9 cellular contexts compared by ENCODE assay signal in genomic region chr22:37228106-37229011, GRCh38. TPM values are rescaled to one million over a fixed set of nuclear protein-coding genes. Genes with fewer than 3 reads are reported as not detected.
DNase-seq lines count a peak whose midpoint lies in the region; ATAC-seq and TF ChIP-seq lines count a peak whose summit lies in the region.
"Had no signal": no experiment of that assay in that cellular context is flagged by ENCODE, and none has a peak within 500 bp of the region (broad histone marks: within the 10 kb centered on the region; RNA-seq: fewer than 3 reads in every experiment).

No MANE protein-coding gene starts in this region.

- CTCF ChIA-PET in T-cell (lab: Charles Lee) = interaction anchor here (1.2 to 5.5 kb wide), 2 partner anchors 15 to 16 kb away, joined by 3 to 26 read pairs; partner anchors contain the start of gene RAC2 (in 1 of the 2)

- H3K27ac Mint-ChIP-seq in T-cell = peak overlapping the region; percentile 97 to 99
- H3K27ac Mint-ChIP-seq in natural killer cell = peak overlapping the region; percentile 93 to 98

- intact Hi-C loops in natural killer cell (cut with micrococcal nuclease) = loop anchor here (2.0 to 5.0 kb wide), 2 partner anchors 30 to 34 kb away; no protein-coding TSS in a partner anchor

- POLR2A ChIA-PET in T-cell (lab: Charles Lee) = no interaction called here

- H3K9me3 Mint-ChIP-seq in T-cell (no peaks in the 10 kb centered on the region), natural killer cell (no peaks in the 10 kb centered on the region)

- ATAC-seq in T-cell (replicated peaks in 1 of 4) (peak in 3 of 4 experiments; percentile 8 to 41 (median 36)), natural killer cell (peak in 1 of 3 donors; percentile 9), HG02981 (IDR thresholded peaks at IDR 0.05; ENCODE audit: unreplicated experiment) (no peak), HG02642 (IDR thresholded peaks at IDR 0.05; ENCODE audit: poor library complexity, unreplicated experiment) (no peak)

- in situ Hi-C loops in brain microvascular endothelial cell (cut with HindIII; ENCODE audit: low pct_ligation_motif_present, low sequenced_read_pairs) (no loop called here), GM13977 (cut with MboI; ENCODE audit: low pct_unique_long_range_greater_than_20kb, low sequenced_read_pairs, unreplicated experiment) (no loop called here)

- peaks cover 87 to 92% (median 89%) of the 10 kb centered on the region in 3 donors for H3K4me1 Mint-ChIP-seq in T-cell
- peaks cover 82 to 90% of the 10 kb centered on the region in 2 donors for H3K4me1 Mint-ChIP-seq in natural killer cell

- DNase-seq in Daoy (ENCODE audit: low read depth) = peak; percentile 60
- peak in 9 of 34 experiments; percentile 30 to 65 (median 41) for DNase-seq in T-cell
- DNase-seq in brain microvascular endothelial cell = no peak
- peak; percentile 36 for DNase-seq in natural killer cell
- no peak for DNase-seq in GM13977 (ENCODE audit: low spot score)
- DNase-seq in midbrain (lab: John Stamatoyannopoulos, UW) = no peak
- DNase-seq: NCI-H345 had no signal

- TF ChIP-seq CTCF in brain microvascular endothelial cell (IDR thresholded peaks at IDR 0.05; ENCODE audit: low read depth, low read length, missing control alignments) (no peak), natural killer cell (IDR thresholded peaks at IDR 0.05) (no peak), GM13977 (IDR thresholded peaks at IDR 0.05; ENCODE audit: extremely low read depth, insufficient read depth, missing control alignments) (no peak)

- H3K4me3 ChIP-seq in brain microvascular endothelial cell (ENCODE audit: low read depth, low read length) = no peak overlapping the region

- H3K4me3 Mint-ChIP-seq in T-cell (peak overlapping the region; percentile 28 to 97 (median 43)), natural killer cell (peak overlapping the region; percentile 81)

- H3K27me3 ChIP-seq in brain microvascular endothelial cell (replicated peaks) = no peaks in the 10 kb centered on the region

- peak overlapping the region; percentile 9 for H3K27ac ChIP-seq in brain microvascular endothelial cell

- peaks cover 24% of the 10 kb centered on the region for H3K36me3 ChIP-seq in brain microvascular endothelial cell (replicated peaks)

- H3K27me3 Mint-ChIP-seq in T-cell = no peaks in the 10 kb centered on the region
- H3K27me3 Mint-ChIP-seq in natural killer cell (ENCODE audit: low read depth in 2 of 2) = no peaks in the 10 kb centered on the region

- peaks cover 46% of the 10 kb centered on the region for H3K36me3 Mint-ChIP-seq in T-cell
- peaks cover 20% of the 10 kb centered on the region for H3K36me3 Mint-ChIP-seq in natural killer cell

RNA-seq across cellular contexts. Expression of gene RAC2, which starts 15.7 kb away (rescaled TPM):
- 40.5 and 59.0 TPM in 2 replicates for total RNA-seq in Daoy (2014; rRNA removed; shearing (Covaris generic))
- total RNA-seq in T-cell = 100 to 1,000 TPM; 353 to 413 (median 385) TPM
- total RNA-seq in natural killer cell = 100 to 1,000 TPM; 647 to 744 (median 741) TPM

RNA-seq across cellular contexts. Expression of gene SSTR3, which starts 16.1 kb away (rescaled TPM):
- total RNA-seq in Daoy (2014; rRNA removed; shearing (Covaris generic)) = not detected in 2 replicates
- 1 to 10 TPM; 4.6 to 8.7 (median 5.3) TPM for total RNA-seq in T-cell
- total RNA-seq in natural killer cell = under 1 TPM; 0.20 to 0.64 (median 0.23) TPM

RNA-seq across cellular contexts. Expression of gene C1QTNF6, which starts 40.3 kb away (rescaled TPM):
- 0.30 and 0.34 TPM in 2 replicates for total RNA-seq in Daoy (2014; rRNA removed; shearing (Covaris generic))
- 10 to 100 TPM in 4 of 5 donors, 1 to 10 TPM in 1; 9.0 to 26.4 (median 22.0) TPM for total RNA-seq in T-cell
- total RNA-seq in natural killer cell = 10 to 100 TPM in 1 of 3 donors, 1 to 10 TPM in 2; 6.0 to 10.3 (median 6.7) TPM

RNA-seq across cellular contexts. Expression of gene CYTH4, which starts 53.9 kb away (rescaled TPM):
- 1.7 and 8.2 TPM in 2 replicates for total RNA-seq in Daoy (2014; rRNA removed; shearing (Covaris generic))
- total RNA-seq in T-cell (100 to 1,000 TPM; 146 to 181 (median 151) TPM), natural killer cell (100 to 1,000 TPM; 219 to 260 (median 249) TPM)

Comparison
In these comparisons a context has a peak if more than half of its experiments do, and no peak if none do; other contexts are left out.
1. DNase-seq: peak in Daoy (single experiment) and natural killer cell (single experiment); none in brain microvascular endothelial cell (single experiment), GM13977 (single experiment) and midbrain (single experiment).
2. ATAC-seq: peak in T-cell (3 of 4); none in HG02981 (single experiment) and HG02642 (single experiment).